ENCODE assay signal across 8 cellular contexts in the genomic region with DNA sequence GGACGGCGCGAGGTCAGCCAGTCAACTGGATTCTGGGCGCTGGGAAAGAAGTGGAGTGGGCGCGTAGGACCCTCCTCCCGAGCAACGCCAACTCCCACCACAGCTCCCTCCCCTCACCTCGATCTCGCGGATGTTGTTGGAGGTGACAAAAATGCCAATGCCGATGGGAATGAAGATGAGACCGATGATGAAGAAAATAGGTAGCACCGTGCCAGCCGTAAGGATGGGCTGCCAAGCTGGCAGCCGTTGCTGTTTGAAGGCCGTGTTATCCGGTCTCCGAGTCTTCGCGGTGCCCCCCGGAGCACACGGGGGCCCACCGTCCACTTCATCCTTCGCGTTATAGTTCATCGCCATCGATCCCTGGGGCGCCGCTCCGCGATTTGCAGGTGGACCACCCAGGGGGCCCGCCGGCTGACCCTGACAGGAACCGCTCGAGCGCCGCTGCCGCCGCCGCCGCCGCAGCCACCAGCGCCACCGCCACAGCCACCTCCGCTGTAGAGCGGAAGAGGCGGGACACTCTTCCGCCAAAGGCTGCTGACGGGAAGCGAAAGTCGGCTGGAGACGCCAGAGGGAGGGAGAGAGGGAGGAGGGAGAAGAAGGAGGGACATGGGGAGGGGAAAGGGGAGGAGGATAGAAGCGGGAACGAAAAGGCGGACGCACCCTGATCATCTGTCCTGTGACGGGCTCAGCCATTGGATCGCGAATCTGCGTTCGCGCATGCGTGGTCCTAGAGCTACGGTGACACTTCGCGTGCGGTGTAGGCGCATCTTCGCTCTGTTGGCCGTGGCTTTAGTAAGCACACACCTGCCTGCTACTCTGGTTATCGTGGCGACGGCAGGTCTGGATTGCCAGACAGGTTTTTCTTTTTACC. TPM values are rescaled to one million over a fixed set of nuclear protein-coding genes. Genes with fewer than 3 reads are reported as not detected.
DNase-seq lines count a peak whose midpoint lies in the region; ATAC-seq and TF ChIP-seq lines count a peak whose summit lies in the region.

A gene (minus strand): TSS at position 508 of the 871 bp plus-strand sequence. CDS start 154 bp downstream, at position 354.

- TF ChIP-seq CTCF in GM10248 (IDR thresholded peaks at IDR 0.05; ENCODE audit: control extremely low read depth, extremely low read depth, low read depth, missing control alignments) (no peak), SK-N-SH (IDR thresholded peaks at IDR 0.05) (no peak), suprapubic skin (IDR thresholded peaks at IDR 0.05) (no peak)

- H3K9me2 ChIP-seq in SK-N-SH: no peaks in the 10 kb centered on the region

- H3K27ac ChIP-seq in SK-N-SH (ENCODE audit: low read depth in 2 of 2, low read length in 1 of 2): peak within 1 kb of the TSS; percentile 83 to 90
- peak within 1 kb of the TSS; percentile 90 for H3K27ac ChIP-seq in suprapubic skin

- peaks cover 40% of the 10 kb centered on the region for H4K20me1 ChIP-seq in SK-N-SH (ENCODE audit: insufficient read depth)

- peak; percentile 95 for ATAC-seq in HG02610 (IDR thresholded peaks at IDR 0.05; ENCODE audit: unreplicated experiment)

- CTCF ChIA-PET in GM10248 (lab: Yijun Ruan, JAX) (interaction anchor here (0.9 to 4.7 kb wide), 5 partner anchors 11 to 24 kb away, joined by 3 to 27 read pairs (median 3); no protein-coding TSS in a partner anchor), SK-N-SH (lab: Yijun Ruan, JAX) (interaction anchor here (0.6 to 1.6 kb wide), 9 partner anchors 13 to 571 kb away, joined by 3 to 5 read pairs (median 3); no protein-coding TSS in a partner anchor)

- POLR2A ChIA-PET in GM10248 (lab: Yijun Ruan, JAX): interaction anchor here (1.0 kb wide), 2 partner anchors 9 to 16 kb away, joined by 3 read pairs; no protein-coding TSS in a partner anchor
- POLR2A ChIA-PET in SK-N-SH (lab: Yijun Ruan, JAX): interaction anchor here (0.6 to 1.1 kb wide), 2 partner anchors 24 to 317 kb away, joined by 3 to 5 read pairs; a partner anchor contains a TSS

- H3K27me3 ChIP-seq in SK-N-SH (ENCODE audit: insufficient read depth) (no peaks in the 10 kb centered on the region), suprapubic skin (no peaks in the 10 kb centered on the region)

- no peak for TF ChIP-seq RAD21 in SK-N-SH (IDR thresholded peaks at IDR 0.05; ENCODE audit: low read length)

- H3K36me3 ChIP-seq in SK-N-SH (replicated peaks in 1 of 2; ENCODE audit: control insufficient read depth in 1 of 2, insufficient read depth in 2 of 2, low read length in 1 of 2) (peaks cover 0 to 8% of the 10 kb centered on the region in 2 experiments), suprapubic skin (no peaks in the 10 kb centered on the region)

- peak; percentile 94 for DNase-seq in GM10248 (ENCODE audit: extremely low spot score)
- DNase-seq in NCI-H1092 (lab: John Stamatoyannopoulos, UW): peak; percentile 97
- peak; percentile 94 for DNase-seq in SK-N-SH
- peak; percentile 96 for DNase-seq in activated naive CD4-positive, alpha-beta T cell treated with anti-CD3 and anti-CD28 coated beads, Interleukin-2, amount 50 U/mL, for 16 hours
- DNase-seq in globus pallidus (ENCODE audit: low spot score): peak; percentile 99
- DNase-seq in nucleus accumbens (lab: John Stamatoyannopoulos, UW): peak; percentile 83 to 99 (median 96)
- peak; percentile 98 for DNase-seq in suprapubic skin (ENCODE audit: low spot score in 2 of 2)

- peak within 1 kb of the TSS; percentile 88 for H3K9ac ChIP-seq in SK-N-SH

- H3K9me3 ChIP-seq in SK-N-SH (no peaks in the 10 kb centered on the region), suprapubic skin (no peaks in the 10 kb centered on the region)

- H3K4me1 ChIP-seq in SK-N-SH (ENCODE audit: control insufficient read depth in 1 of 2, insufficient read depth in 2 of 2, low read depth in 1 of 2, low read length in 1 of 2) (peaks cover 9 to 13% of the 10 kb centered on the region in 2 experiments; a peak in 3 of 4 replicates), suprapubic skin (peaks cover 55% of the 10 kb centered on the region)

- 1% methylated on average over 49 of the region's 74 CpGs for WGBS in SK-N-SH (ENCODE audit: low lambda C conversion rate)
- under 1% methylated on average over 52 of the region's 74 CpGs for WGBS in suprapubic skin

- H3K4me3 ChIP-seq in SK-N-SH (ENCODE audit: low read depth in 2 of 2, low read length in 1 of 2) (peak within 1 kb of the TSS; percentile 83 to 88), suprapubic skin (peak within 1 kb of the TSS; percentile 93)

- peaks cover 7% of the 10 kb centered on the region for H3F3A ChIP-seq in SK-N-SH (replicated peaks; ENCODE audit: insufficient read depth)

- peaks cover 62% of the 10 kb centered on the region for H3K79me2 ChIP-seq in SK-N-SH (ENCODE audit: insufficient read depth)

- H3K4me2 ChIP-seq in SK-N-SH: peak within 1 kb of the TSS; percentile 82

- H2AFZ ChIP-seq in SK-N-SH (ENCODE audit: low read depth): peak within 1 kb of the TSS; percentile 96

- TF ChIP-seq EP300 in SK-N-SH (IDR thresholded peaks at IDR 0.05; ENCODE audit: borderline replicate concordance in 1 of 2, low read depth in 1 of 2, low read length in 1 of 2) (peak in 1 of 2 experiments; percentile 65; a peak in 1 of 4 replicates), suprapubic skin (IDR thresholded peaks at IDR 0.05) (no peak)

- peak in 1 of 2 donors; percentile 65 for TF ChIP-seq POLR2A in suprapubic skin (IDR thresholded peaks at IDR 0.05)

TF ChIP-seq in SK-N-SH, 30 proteins besides CTCF, POLR2A, EP300 and RAD21 (continues in another document):
- no peak for TF ChIP-seq FOSL2 (IDR thresholded peaks at IDR 0.05; ENCODE audit: borderline replicate concordance, low read depth)
- TF ChIP-seq, protein P1, sequence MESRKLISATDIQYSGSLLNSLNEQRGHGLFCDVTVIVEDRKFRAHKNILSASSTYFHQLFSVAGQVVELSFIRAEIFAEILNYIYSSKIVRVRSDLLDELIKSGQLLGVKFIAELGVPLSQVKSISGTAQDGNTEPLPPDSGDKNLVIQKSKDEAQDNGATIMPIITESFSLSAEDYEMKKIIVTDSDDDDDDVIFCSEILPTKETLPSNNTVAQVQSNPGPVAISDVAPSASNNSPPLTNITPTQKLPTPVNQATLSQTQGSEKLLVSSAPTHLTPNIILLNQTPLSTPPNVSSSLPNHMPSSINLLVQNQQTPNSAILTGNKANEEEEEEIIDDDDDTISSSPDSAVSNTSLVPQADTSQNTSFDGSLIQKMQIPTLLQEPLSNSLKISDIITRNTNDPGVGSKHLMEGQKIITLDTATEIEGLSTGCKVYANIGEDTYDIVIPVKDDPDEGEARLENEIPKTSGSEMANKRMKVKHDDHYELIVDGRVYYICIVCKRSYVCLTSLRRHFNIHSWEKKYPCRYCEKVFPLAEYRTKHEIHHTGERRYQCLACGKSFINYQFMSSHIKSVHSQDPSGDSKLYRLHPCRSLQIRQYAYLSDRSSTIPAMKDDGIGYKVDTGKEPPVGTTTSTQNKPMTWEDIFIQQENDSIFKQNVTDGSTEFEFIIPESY (IDR thresholded peaks at IDR 0.05; ENCODE audit: borderline replicate concordance, low read depth): no peak
- peak; percentile 95 for TF ChIP-seq MXI1 (IDR thresholded peaks at IDR 0.05; ENCODE audit: low read depth, low read length)
- TF ChIP-seq, protein P2, sequence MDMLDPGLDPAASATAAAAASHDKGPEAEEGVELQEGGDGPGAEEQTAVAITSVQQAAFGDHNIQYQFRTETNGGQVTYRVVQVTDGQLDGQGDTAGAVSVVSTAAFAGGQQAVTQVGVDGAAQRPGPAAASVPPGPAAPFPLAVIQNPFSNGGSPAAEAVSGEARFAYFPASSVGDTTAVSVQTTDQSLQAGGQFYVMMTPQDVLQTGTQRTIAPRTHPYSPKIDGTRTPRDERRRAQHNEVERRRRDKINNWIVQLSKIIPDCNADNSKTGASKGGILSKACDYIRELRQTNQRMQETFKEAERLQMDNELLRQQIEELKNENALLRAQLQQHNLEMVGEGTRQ (IDR thresholded peaks at IDR 0.05; ENCODE audit: borderline replicate concordance, low read depth, low read length): peak; percentile 59; the same call in 1 of the 2 replicates
- TF ChIP-seq GABPA (IDR thresholded peaks at IDR 0.05; ENCODE audit: low read depth): peak; percentile 91
- no peak for TF ChIP-seq RXRA (IDR thresholded peaks at IDR 0.05; ENCODE audit: borderline replicate concordance, low read depth)
- no peak for TF ChIP-seq JUND (IDR thresholded peaks at IDR 0.05)
- TF ChIP-seq, protein P3, sequence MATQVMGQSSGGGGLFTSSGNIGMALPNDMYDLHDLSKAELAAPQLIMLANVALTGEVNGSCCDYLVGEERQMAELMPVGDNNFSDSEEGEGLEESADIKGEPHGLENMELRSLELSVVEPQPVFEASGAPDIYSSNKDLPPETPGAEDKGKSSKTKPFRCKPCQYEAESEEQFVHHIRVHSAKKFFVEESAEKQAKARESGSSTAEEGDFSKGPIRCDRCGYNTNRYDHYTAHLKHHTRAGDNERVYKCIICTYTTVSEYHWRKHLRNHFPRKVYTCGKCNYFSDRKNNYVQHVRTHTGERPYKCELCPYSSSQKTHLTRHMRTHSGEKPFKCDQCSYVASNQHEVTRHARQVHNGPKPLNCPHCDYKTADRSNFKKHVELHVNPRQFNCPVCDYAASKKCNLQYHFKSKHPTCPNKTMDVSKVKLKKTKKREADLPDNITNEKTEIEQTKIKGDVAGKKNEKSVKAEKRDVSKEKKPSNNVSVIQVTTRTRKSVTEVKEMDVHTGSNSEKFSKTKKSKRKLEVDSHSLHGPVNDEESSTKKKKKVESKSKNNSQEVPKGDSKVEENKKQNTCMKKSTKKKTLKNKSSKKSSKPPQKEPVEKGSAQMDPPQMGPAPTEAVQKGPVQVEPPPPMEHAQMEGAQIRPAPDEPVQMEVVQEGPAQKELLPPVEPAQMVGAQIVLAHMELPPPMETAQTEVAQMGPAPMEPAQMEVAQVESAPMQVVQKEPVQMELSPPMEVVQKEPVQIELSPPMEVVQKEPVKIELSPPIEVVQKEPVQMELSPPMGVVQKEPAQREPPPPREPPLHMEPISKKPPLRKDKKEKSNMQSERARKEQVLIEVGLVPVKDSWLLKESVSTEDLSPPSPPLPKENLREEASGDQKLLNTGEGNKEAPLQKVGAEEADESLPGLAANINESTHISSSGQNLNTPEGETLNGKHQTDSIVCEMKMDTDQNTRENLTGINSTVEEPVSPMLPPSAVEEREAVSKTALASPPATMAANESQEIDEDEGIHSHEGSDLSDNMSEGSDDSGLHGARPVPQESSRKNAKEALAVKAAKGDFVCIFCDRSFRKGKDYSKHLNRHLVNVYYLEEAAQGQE (IDR thresholded peaks at IDR 0.05; ENCODE audit: low read depth, low read length): 0 out of 2 replicates have a peak, but pooled peaks have one; percentile 3

RNA-seq across cellular contexts. Expression of the gene that starts here (rescaled TPM):
- polyA plus RNA-seq in SK-N-SH (2012; rRNA removed): 22.8 and 27.3 TPM in 2 replicates
- 42.4 and 58.3 TPM in 2 replicates for polyA plus RNA-seq in SK-N-SH (2012; cell fraction: cytosol; rRNA removed)
- polyA plus RNA-seq in SK-N-SH (2012; cell fraction: nucleus; rRNA removed): 10.3 and 19.1 TPM in 2 replicates
- total RNA-seq in suprapubic skin: 10 to 100 TPM; 30.5 to 50.0 (median 38.2) TPM

Comparison
In these comparisons a context has a peak if more than half of its experiments do, and no peak if none do; other contexts are left out.
1. Peak in every context shown above with its lines: DNase-seq, ATAC-seq, H3K4me3 ChIP-seq and H3K27ac ChIP-seq.